Comparison of ENCODE assay signal across 1 cellular context in genomic region chr22:28799125-28799833, GRCh38.
TF ChIP-seq lines count a peak whose summit lies in the region.

No MANE protein-coding gene starts in this region.

TF ChIP-seq in HEK293, 187 proteins besides CTCF, POLR2A, EP300 and RAD21 (continued from another document and continues in another):
- TF ChIP-seq, protein P1, sequence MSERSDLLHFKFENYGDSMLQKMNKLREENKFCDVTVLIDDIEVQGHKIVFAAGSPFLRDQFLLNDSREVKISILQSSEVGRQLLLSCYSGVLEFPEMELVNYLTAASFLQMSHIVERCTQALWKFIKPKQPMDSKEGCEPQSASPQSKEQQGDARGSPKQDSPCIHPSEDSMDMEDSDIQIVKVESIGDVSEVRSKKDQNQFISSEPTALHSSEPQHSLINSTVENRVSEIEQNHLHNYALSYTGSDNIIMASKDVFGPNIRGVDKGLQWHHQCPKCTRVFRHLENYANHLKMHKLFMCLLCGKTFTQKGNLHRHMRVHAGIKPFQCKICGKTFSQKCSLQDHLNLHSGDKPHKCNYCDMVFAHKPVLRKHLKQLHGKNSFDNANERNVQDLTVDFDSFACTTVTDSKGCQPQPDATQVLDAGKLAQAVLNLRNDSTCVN (tag by site-specific recombination; optimal IDR thresholded peaks at IDR 0.05): no peak
- TF ChIP-seq ZNF629 (tag by site-specific recombination; IDR thresholded peaks at IDR 0.05) (peak; percentile 97), ZNF335 (tag by site-specific recombination; conservative IDR thresholded peaks at IDR 0.05) (peak; percentile 28), KLF10 (tag by site-specific recombination; IDR thresholded peaks at IDR 0.05) (no peak), WT1 (tag by site-specific recombination; IDR thresholded peaks at IDR 0.05) (peak; percentile 79), ZSCAN23 (tag by site-specific recombination; IDR thresholded peaks at IDR 0.05) (no peak), ZNF433 (tag by site-specific recombination; IDR thresholded peaks at IDR 0.05; ENCODE audit: low read depth) (no peak), ZNF777 (tag by site-specific recombination; IDR thresholded peaks at IDR 0.05; ENCODE audit: borderline replicate concordance) (no peak), ZNF398 (tag by site-specific recombination; IDR thresholded peaks at IDR 0.05) (peak; percentile 82), ZNF530 (tag by site-specific recombination; IDR thresholded peaks at IDR 0.05; ENCODE audit: low read depth) (no peak), ZFP3 (tag by site-specific recombination; IDR thresholded peaks at IDR 0.05; ENCODE audit: low read depth) (no peak), ZNF423 (tag by site-specific recombination; IDR thresholded peaks at IDR 0.05) (no peak), ZNF175 (tag by site-specific recombination; IDR thresholded peaks at IDR 0.05) (no peak), ZNF510 (tag by site-specific recombination; IDR thresholded peaks at IDR 0.05; ENCODE audit: insufficient replicate concordance) (no peak), ZNF311 (tag by site-specific recombination; IDR thresholded peaks at IDR 0.05; ENCODE audit: borderline replicate concordance) (no peak), ZNF596 (tag by site-specific recombination; IDR thresholded peaks at IDR 0.05) (no peak), ZNF548 (tag by site-specific recombination; IDR thresholded peaks at IDR 0.05) (no peak), ZEB2 (tag by site-specific recombination; IDR thresholded peaks at IDR 0.05) (peak; percentile 76), ZNF366 (tag by site-specific recombination; conservative IDR thresholded peaks at IDR 0.05) (peak; percentile 85), ZNF174 (tag by site-specific recombination; IDR thresholded peaks at IDR 0.05) (no peak), ZNF24 (tag by site-specific recombination; IDR thresholded peaks at IDR 0.05) (peak; percentile 48; the same call in 1 of the 2 replicates), ZNF549 (tag by site-specific recombination; IDR thresholded peaks at IDR 0.05) (no peak), MZF1 (tag by site-specific recombination; IDR thresholded peaks at IDR 0.05; ENCODE audit: borderline replicate concordance) (peak; percentile 65), ZNF624 (tag by site-specific recombination; IDR thresholded peaks at IDR 0.05) (no peak), ZNF692 (tag by site-specific recombination; IDR thresholded peaks at IDR 0.05) (peak; percentile 96), SP2 (tag by site-specific recombination; IDR thresholded peaks at IDR 0.05) (0 out of 2 replicates have a peak, but pooled peaks have one; percentile 33), ZNF121 (tag by site-specific recombination; IDR thresholded peaks at IDR 0.05) (no peak), ZNF133 (tag by site-specific recombination; IDR thresholded peaks at IDR 0.05) (no peak), ZBTB20 (tag by site-specific recombination; IDR thresholded peaks at IDR 0.05) (no peak), ZNF214 (tag by site-specific recombination; IDR thresholded peaks at IDR 0.05; ENCODE audit: borderline replicate concordance) (no peak), ZNF830 (tag by site-specific recombination; IDR thresholded peaks at IDR 0.05; ENCODE audit: low read depth) (no peak), SCRT2 (tag by site-specific recombination; IDR thresholded peaks at IDR 0.05) (no peak), ZNF302 (tag by site-specific recombination; IDR thresholded peaks at IDR 0.05; ENCODE audit: low read depth) (no peak), ZNF645 (tag by site-specific recombination; IDR thresholded peaks at IDR 0.05) (no peak), ZNF169 (tag by site-specific recombination; IDR thresholded peaks at IDR 0.05) (no peak), ZNF449 (tag by site-specific recombination; IDR thresholded peaks at IDR 0.05) (no peak), GFI1B (tag by site-specific recombination; IDR thresholded peaks at IDR 0.05) (no peak), OSR2 (tag by site-specific recombination; IDR thresholded peaks at IDR 0.05) (no peak), MYNN (tag by site-specific recombination; IDR thresholded peaks at IDR 0.05; ENCODE audit: borderline replicate concordance) (no peak), ZNF114 (tag by site-specific recombination; IDR thresholded peaks at IDR 0.05) (no peak), FEZF1 (tag by site-specific recombination; IDR thresholded peaks at IDR 0.05) (no peak), ZNF248 (tag by site-specific recombination; IDR thresholded peaks at IDR 0.05) (no peak), PRDM2 (tag by site-specific recombination; IDR thresholded peaks at IDR 0.05; ENCODE audit: borderline replicate concordance) (no peak)
- TF ChIP-seq, protein P2, sequence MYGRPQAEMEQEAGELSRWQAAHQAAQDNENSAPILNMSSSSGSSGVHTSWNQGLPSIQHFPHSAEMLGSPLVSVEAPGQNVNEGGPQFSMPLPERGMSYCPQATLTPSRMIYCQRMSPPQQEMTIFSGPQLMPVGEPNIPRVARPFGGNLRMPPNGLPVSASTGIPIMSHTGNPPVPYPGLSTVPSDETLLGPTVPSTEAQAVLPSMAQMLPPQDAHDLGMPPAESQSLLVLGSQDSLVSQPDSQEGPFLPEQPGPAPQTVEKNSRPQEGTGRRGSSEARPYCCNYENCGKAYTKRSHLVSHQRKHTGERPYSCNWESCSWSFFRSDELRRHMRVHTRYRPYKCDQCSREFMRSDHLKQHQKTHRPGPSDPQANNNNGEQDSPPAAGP (tag by site-specific recombination; IDR thresholded peaks at IDR 0.05): peak; percentile 76
- TF ChIP-seq, protein P3, sequence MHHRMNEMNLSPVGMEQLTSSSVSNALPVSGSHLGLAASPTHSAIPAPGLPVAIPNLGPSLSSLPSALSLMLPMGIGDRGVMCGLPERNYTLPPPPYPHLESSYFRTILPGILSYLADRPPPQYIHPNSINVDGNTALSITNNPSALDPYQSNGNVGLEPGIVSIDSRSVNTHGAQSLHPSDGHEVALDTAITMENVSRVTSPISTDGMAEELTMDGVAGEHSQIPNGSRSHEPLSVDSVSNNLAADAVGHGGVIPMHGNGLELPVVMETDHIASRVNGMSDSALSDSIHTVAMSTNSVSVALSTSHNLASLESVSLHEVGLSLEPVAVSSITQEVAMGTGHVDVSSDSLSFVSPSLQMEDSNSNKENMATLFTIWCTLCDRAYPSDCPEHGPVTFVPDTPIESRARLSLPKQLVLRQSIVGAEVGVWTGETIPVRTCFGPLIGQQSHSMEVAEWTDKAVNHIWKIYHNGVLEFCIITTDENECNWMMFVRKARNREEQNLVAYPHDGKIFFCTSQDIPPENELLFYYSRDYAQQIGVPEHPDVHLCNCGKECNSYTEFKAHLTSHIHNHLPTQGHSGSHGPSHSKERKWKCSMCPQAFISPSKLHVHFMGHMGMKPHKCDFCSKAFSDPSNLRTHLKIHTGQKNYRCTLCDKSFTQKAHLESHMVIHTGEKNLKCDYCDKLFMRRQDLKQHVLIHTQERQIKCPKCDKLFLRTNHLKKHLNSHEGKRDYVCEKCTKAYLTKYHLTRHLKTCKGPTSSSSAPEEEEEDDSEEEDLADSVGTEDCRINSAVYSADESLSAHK (tag by site-specific recombination; IDR thresholded peaks at IDR 0.05): no peak
- TF ChIP-seq, protein P4, sequence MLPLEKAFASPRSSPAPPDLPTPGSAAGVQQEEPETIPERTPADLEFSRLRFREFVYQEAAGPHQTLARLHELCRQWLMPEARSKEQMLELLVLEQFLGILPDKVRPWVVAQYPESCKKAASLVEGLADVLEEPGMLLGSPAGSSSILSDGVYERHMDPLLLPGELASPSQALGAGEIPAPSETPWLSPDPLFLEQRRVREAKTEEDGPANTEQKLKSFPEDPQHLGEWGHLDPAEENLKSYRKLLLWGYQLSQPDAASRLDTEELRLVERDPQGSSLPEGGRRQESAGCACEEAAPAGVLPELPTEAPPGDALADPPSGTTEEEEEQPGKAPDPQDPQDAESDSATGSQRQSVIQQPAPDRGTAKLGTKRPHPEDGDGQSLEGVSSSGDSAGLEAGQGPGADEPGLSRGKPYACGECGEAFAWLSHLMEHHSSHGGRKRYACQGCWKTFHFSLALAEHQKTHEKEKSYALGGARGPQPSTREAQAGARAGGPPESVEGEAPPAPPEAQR (tag by site-specific recombination; IDR thresholded peaks at IDR 0.05): peak; percentile 91; the same call in 1 of the 2 replicates
- TF ChIP-seq, protein P5, sequence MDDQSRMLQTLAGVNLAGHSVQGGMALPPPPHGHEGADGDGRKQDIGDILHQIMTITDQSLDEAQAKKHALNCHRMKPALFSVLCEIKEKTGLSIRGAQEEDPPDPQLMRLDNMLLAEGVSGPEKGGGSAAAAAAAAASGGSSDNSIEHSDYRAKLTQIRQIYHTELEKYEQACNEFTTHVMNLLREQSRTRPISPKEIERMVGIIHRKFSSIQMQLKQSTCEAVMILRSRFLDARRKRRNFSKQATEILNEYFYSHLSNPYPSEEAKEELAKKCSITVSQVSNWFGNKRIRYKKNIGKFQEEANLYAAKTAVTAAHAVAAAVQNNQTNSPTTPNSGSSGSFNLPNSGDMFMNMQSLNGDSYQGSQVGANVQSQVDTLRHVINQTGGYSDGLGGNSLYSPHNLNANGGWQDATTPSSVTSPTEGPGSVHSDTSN (CRISPR knock-in tag; IDR thresholded peaks at IDR 0.05): no peak
